25 cellular contexts compared by ENCODE assay signal in genomic region chr4:87118421-87118820, GRCh38.
DNase-seq lines count a peak whose midpoint lies in the region; TF ChIP-seq lines count a peak whose summit lies in the region.
"Had no signal": no experiment of that assay in that cellular context is flagged by ENCODE, and none has a peak within 500 bp of the region (broad histone marks: within the 10 kb centered on the region; RNA-seq: fewer than 3 reads in every experiment).

No MANE protein-coding gene starts in this region.

- H3K4me3 Mint-ChIP-seq in MCF 10A (ENCODE audit: unreplicated experiment) (no peak overlapping the region), chondrocyte (ENCODE audit: unreplicated experiment) (no peak overlapping the region), nephron (no peak overlapping the region)
- H3K4me3 Mint-ChIP-seq: activated B cell treated with CpG ODN at 0.5 μM for 24 hours; activated CD4-positive, alpha-beta memory T cell treated with anti-CD3 and anti-CD28 coated beads for 36 hours; B cell; central memory CD8-positive, alpha-beta T cell; effector memory CD8-positive, alpha-beta T cell; stimulated activated naive B cell treated with anti-CD40 and anti-IgM and Interleukin-4, amounts not matched to agents 10 μg/mL and 1 μg/mL and 100 μg/mL, for 72 hours; T-helper 2 cell treated with Interferon-gamma antibody and Interleukin-4, amounts not matched to agents 5 μg/mL and 100 μg/mL, for 36 hours had no signal

- H3K9me3 ChIP-seq in breast epithelium: no peaks in the 10 kb centered on the region
- no peaks in the 10 kb centered on the region for H3K9me3 ChIP-seq in thyroid gland
- H3K9me3 ChIP-seq: Peyer's patch, upper lobe of right lung had no signal

- peaks cover 71% of the 10 kb centered on the region for H3K36me3 Mint-ChIP-seq in MCF 10A (ENCODE audit: insufficient read depth, unreplicated experiment)
- H3K36me3 Mint-ChIP-seq in chondrocyte (ENCODE audit: low read depth): peaks cover 3% of the 10 kb centered on the region
- peaks cover 68% of the 10 kb centered on the region for H3K36me3 Mint-ChIP-seq in nephron (ENCODE audit: low read depth)

- TF ChIP-seq CTCF in breast epithelium (IDR thresholded peaks at IDR 0.05) (no peak), MCF 10A (IDR thresholded peaks at IDR 0.05; ENCODE audit: unreplicated experiment) (no peak), chondrocyte (IDR thresholded peaks at IDR 0.05) (no peak), nephron (IDR thresholded peaks at IDR 0.05; ENCODE audit: unreplicated experiment in 3 of 3) (no peak), thyroid gland (IDR thresholded peaks at IDR 0.05) (no peak)

- H3K27ac ChIP-seq in breast epithelium: peak overlapping the region; percentile 9 to 76
- peak overlapping the region; percentile 87 to 96 (median 90) for H3K27ac ChIP-seq in thyroid gland
- H3K27ac ChIP-seq: 22Rv1, Peyer's patch, upper lobe of right lung had no signal

- TF ChIP-seq POLR2A in breast epithelium (IDR thresholded peaks at IDR 0.05) (no peak), thyroid gland (IDR thresholded peaks at IDR 0.05) (no peak)

- POLR2A ChIA-PET in MCF 10A (lab: Yijun Ruan, JAX): interaction anchor here (0.9 to 5.8 kb wide), 5 partner anchors 14 to 190 kb away, joined by 3 to 61 read pairs (median 6); no protein-coding TSS in a partner anchor

- BruUV-seq in MCF 10A (replicated peaks; lab: Mats Ljungman, UMichigan): no TSS peak

- WGBS in thyroid gland, 2 donors: 90 to 97% methylated on average over 1 of the region's 1 CpG

- no peaks in the 10 kb centered on the region for H3K9me3 Mint-ChIP-seq in MCF 10A (ENCODE audit: unreplicated experiment)
- H3K9me3 Mint-ChIP-seq in chondrocyte (ENCODE audit: low read depth): no peaks in the 10 kb centered on the region
- no peaks in the 10 kb centered on the region for H3K9me3 Mint-ChIP-seq in nephron
- H3K9me3 Mint-ChIP-seq: activated B cell treated with CpG ODN at 0.5 μM for 24 hours; activated CD4-positive, alpha-beta memory T cell treated with anti-CD3 and anti-CD28 coated beads for 36 hours; central memory CD8-positive, alpha-beta T cell; effector memory CD8-positive, alpha-beta T cell; stimulated activated naive B cell treated with anti-CD40 and anti-IgM and Interleukin-4, amounts not matched to agents 10 μg/mL and 1 μg/mL and 100 μg/mL, for 72 hours; T-helper 2 cell treated with Interferon-gamma antibody and Interleukin-4, amounts not matched to agents 5 μg/mL and 100 μg/mL, for 36 hours had no signal

- CTCF ChIA-PET in MCF 10A (lab: Yijun Ruan, JAX): interaction anchor here (0.6 to 6.2 kb wide), 3 partner anchors 15 to 195 kb away, joined by 3 to 35 read pairs (median 3); no protein-coding TSS in a partner anchor

- H3K4me1 ChIP-seq in breast epithelium: peaks cover 0 to 7% of the 10 kb centered on the region in 2 donors
- H3K4me1 ChIP-seq in thyroid gland: peaks cover 69 to 87% of the 10 kb centered on the region in 2 donors

- intact Hi-C loops in breast epithelium (cut with DNase I; ENCODE audit: low total_unique reads) (no loop called here), MCF 10A (cut with micrococcal nuclease) (no loop called here), thyroid gland (cut with DNase I) (no loop called here)

- H3K27ac Mint-ChIP-seq in MCF 10A (ENCODE audit: low read depth, unreplicated experiment) (no peak overlapping the region), chondrocyte (ENCODE audit: unreplicated experiment) (peak overlapping the region; percentile 57), nephron (peak overlapping the region in 2 of 3 experiments; percentile 92 to 93)
- H3K27ac Mint-ChIP-seq: activated B cell treated with CpG ODN at 0.5 μM for 24 hours; activated CD4-positive, alpha-beta memory T cell treated with anti-CD3 and anti-CD28 coated beads for 36 hours; stimulated activated naive B cell treated with anti-CD40 and anti-IgM and Interleukin-4, amounts not matched to agents 10 μg/mL and 1 μg/mL and 100 μg/mL, for 72 hours; T-helper 2 cell treated with Interferon-gamma antibody and Interleukin-4, amounts not matched to agents 5 μg/mL and 100 μg/mL, for 36 hours had no signal

- H3K4me1 Mint-ChIP-seq in MCF 10A (ENCODE audit: insufficient read depth, unreplicated experiment) (peaks cover 29% of the 10 kb centered on the region), chondrocyte (ENCODE audit: low read depth) (peaks cover 73% of the 10 kb centered on the region), nephron (peaks cover 59% of the 10 kb centered on the region)

- no peak for DNase-seq in breast epithelium (ENCODE audit: low spot score in 2 of 2)
- DNase-seq in MCF 10A (ENCODE audit: unreplicated experiment): no peak
- no peak for DNase-seq in chondrocyte (ENCODE audit: low spot score)
- DNase-seq in thyroid gland: peak in 1 of 2 donors; percentile 35
- no peak for DNase-seq in NOMO-1 treated with DMSO at 0.1 percent for 48 hours (lab: John Stamatoyannopoulos, UW; ENCODE audit: unreplicated experiment)
- DNase-seq in NCI-H2029 treated with DMSO at 0.1 percent for 48 hours (lab: John Stamatoyannopoulos, UW): no peak
- DNase-seq in NCI-H2196 treated with DMSO at 0.1 percent for 48 hours (lab: John Stamatoyannopoulos, UW; ENCODE audit: unreplicated experiment): no peak
- DNase-seq: activated B cell treated with CpG ODN at 0.5 μM for 24 hours; activated CD4-positive, alpha-beta memory T cell treated with anti-CD3 and anti-CD28 coated beads for 36 hours; activated T-cell treated with anti-CD3 and anti-CD28 coated beads for 4 hours; amniotic stem cell; Calu3; effector memory CD8-positive, alpha-beta T cell; NCI-H2081; NK-92 treated with Interleukin-12 subunit alpha and Interleukin-12 subunit beta, amount 100 ng/mL, for 24 hours; occipital lobe; Peyer's patch; stimulated activated CD4-positive, alpha-beta T cell treated with anti-CD3 and anti-CD28 coated beads, Interleukin-1b, Interleukin-23, amount 100 ng/mL, for 48 hours; stimulated activated naive B cell treated with anti-CD40 and anti-IgM and Interleukin-4, amounts not matched to agents 10 μg/mL and 1 μg/mL and 100 μg/mL, for 72 hours; upper lobe of right lung had no signal

- no peaks in the 10 kb centered on the region for H3K27me3 ChIP-seq in breast epithelium
- no peaks in the 10 kb centered on the region for H3K27me3 ChIP-seq in thyroid gland
- H3K27me3 ChIP-seq: Peyer's patch, upper lobe of right lung had no signal

- H3K36me3 ChIP-seq in breast epithelium: peaks cover 17% of the 10 kb centered on the region
- H3K36me3 ChIP-seq in thyroid gland: peaks cover 19 to 28% of the 10 kb centered on the region in 2 donors

- H3K4me3 ChIP-seq in breast epithelium: no peak overlapping the region
- no peak overlapping the region for H3K4me3 ChIP-seq in thyroid gland (replicated peaks in 1 of 3)
- H3K4me3 ChIP-seq: Peyer's patch, upper lobe of right lung had no signal

- H3K27me3 Mint-ChIP-seq in MCF 10A (ENCODE audit: insufficient read depth, unreplicated experiment) (no peaks in the 10 kb centered on the region), chondrocyte (ENCODE audit: low read depth) (no peaks in the 10 kb centered on the region), nephron (ENCODE audit: low read depth) (no peaks in the 10 kb centered on the region)
- H3K27me3 Mint-ChIP-seq: activated B cell treated with CpG ODN at 0.5 μM for 24 hours; activated CD4-positive, alpha-beta memory T cell treated with anti-CD3 and anti-CD28 coated beads for 36 hours; B cell; central memory CD8-positive, alpha-beta T cell; effector memory CD8-positive, alpha-beta T cell; stimulated activated naive B cell treated with anti-CD40 and anti-IgM and Interleukin-4, amounts not matched to agents 10 μg/mL and 1 μg/mL and 100 μg/mL, for 72 hours had no signal
